1 cellular context compared by ENCODE assay signal in the genomic region with DNA sequence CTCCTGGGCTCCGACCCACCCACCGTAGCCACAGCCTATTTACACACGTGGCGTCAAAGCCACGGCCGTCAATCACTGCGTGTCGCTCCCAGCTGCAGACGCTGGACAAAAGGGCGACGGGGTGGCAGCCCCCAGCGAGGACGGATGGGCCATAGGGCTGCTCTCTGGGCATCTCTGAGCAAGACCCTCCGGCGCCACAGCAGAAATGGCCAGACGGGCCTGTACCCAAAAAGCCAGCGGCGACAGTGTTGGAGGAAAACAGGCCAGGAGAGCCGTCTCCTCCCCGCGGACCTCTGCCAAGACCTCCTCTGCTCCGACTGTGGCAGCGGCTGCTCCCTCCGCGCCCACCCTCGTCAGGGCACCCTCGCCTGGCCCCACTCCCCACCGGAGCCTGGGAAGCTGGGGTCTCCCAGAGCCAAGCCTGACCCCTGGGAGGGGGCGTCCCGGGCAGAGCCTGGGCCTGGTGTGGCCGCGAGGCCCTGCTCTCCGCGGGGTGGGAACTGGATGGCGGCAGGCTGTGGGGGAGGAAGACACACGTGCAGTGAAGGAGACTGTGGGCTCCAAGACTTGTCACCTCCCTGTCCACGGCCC.
TF ChIP-seq lines count a peak whose summit lies in the region.

No MANE protein-coding gene starts in this region.

TF ChIP-seq in HepG2, 621 proteins besides CTCF, POLR2A, EP300 and RAD21:
- TF ChIP-seq PRDM15 (CRISPR knock-in tag; IDR thresholded peaks at IDR 0.05) = no peak
- peak; percentile 16; the same call in 1 of the 2 replicates for TF ChIP-seq PBX2 (CRISPR knock-in tag; IDR thresholded peaks at IDR 0.05)
- TF ChIP-seq MTF2 (CRISPR knock-in tag; IDR thresholded peaks at IDR 0.05; ENCODE audit: borderline replicate concordance) = 0 out of 2 replicates have a peak, but pooled peaks have one; percentile 0
